Comparison of ENCODE assay signal across 1 cellular context in the genomic region with DNA sequence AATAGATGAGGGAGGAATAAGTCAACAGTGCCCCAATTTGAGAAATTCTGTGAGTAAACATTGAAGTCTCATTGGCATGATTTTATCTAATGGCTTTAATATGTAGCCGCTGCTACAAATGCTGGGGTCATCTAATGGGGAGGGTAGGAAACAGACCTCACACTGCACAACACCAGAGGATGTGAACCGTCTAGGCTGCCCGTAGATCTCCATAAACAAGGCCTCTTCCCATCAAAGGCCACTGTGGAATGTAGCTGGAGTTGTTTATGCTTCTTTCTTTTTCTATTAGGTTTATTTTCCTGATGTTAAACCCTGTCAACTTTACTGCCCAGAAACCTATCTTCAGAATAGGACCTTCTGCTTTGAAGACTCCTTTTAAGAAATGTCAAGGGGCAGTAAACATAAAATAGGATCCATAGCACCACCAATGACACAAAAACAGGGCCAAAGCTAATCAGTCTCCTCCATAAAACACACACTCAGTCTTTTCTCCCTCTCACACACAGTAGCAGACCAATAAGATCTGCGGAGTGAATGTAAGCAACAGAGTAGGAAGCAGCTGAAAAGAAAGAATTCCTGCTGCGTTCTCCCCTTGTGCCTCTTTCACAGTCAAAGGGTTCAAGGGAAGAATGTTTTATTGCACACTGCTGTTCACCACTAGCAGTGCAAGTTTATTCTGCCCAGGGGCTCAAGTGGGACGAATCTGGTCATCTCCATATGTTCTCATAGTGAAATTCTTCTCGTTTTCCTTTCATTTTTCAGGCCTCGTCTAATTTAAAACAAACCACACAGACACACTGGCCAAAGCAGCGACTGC.
TF ChIP-seq lines count a peak whose summit lies in the region.

No MANE protein-coding gene starts in this region.

TF ChIP-seq in GM23338, 12 proteins besides CTCF, POLR2A, EP300 and RAD21 (continued from another document):
- TF ChIP-seq, protein P1, sequence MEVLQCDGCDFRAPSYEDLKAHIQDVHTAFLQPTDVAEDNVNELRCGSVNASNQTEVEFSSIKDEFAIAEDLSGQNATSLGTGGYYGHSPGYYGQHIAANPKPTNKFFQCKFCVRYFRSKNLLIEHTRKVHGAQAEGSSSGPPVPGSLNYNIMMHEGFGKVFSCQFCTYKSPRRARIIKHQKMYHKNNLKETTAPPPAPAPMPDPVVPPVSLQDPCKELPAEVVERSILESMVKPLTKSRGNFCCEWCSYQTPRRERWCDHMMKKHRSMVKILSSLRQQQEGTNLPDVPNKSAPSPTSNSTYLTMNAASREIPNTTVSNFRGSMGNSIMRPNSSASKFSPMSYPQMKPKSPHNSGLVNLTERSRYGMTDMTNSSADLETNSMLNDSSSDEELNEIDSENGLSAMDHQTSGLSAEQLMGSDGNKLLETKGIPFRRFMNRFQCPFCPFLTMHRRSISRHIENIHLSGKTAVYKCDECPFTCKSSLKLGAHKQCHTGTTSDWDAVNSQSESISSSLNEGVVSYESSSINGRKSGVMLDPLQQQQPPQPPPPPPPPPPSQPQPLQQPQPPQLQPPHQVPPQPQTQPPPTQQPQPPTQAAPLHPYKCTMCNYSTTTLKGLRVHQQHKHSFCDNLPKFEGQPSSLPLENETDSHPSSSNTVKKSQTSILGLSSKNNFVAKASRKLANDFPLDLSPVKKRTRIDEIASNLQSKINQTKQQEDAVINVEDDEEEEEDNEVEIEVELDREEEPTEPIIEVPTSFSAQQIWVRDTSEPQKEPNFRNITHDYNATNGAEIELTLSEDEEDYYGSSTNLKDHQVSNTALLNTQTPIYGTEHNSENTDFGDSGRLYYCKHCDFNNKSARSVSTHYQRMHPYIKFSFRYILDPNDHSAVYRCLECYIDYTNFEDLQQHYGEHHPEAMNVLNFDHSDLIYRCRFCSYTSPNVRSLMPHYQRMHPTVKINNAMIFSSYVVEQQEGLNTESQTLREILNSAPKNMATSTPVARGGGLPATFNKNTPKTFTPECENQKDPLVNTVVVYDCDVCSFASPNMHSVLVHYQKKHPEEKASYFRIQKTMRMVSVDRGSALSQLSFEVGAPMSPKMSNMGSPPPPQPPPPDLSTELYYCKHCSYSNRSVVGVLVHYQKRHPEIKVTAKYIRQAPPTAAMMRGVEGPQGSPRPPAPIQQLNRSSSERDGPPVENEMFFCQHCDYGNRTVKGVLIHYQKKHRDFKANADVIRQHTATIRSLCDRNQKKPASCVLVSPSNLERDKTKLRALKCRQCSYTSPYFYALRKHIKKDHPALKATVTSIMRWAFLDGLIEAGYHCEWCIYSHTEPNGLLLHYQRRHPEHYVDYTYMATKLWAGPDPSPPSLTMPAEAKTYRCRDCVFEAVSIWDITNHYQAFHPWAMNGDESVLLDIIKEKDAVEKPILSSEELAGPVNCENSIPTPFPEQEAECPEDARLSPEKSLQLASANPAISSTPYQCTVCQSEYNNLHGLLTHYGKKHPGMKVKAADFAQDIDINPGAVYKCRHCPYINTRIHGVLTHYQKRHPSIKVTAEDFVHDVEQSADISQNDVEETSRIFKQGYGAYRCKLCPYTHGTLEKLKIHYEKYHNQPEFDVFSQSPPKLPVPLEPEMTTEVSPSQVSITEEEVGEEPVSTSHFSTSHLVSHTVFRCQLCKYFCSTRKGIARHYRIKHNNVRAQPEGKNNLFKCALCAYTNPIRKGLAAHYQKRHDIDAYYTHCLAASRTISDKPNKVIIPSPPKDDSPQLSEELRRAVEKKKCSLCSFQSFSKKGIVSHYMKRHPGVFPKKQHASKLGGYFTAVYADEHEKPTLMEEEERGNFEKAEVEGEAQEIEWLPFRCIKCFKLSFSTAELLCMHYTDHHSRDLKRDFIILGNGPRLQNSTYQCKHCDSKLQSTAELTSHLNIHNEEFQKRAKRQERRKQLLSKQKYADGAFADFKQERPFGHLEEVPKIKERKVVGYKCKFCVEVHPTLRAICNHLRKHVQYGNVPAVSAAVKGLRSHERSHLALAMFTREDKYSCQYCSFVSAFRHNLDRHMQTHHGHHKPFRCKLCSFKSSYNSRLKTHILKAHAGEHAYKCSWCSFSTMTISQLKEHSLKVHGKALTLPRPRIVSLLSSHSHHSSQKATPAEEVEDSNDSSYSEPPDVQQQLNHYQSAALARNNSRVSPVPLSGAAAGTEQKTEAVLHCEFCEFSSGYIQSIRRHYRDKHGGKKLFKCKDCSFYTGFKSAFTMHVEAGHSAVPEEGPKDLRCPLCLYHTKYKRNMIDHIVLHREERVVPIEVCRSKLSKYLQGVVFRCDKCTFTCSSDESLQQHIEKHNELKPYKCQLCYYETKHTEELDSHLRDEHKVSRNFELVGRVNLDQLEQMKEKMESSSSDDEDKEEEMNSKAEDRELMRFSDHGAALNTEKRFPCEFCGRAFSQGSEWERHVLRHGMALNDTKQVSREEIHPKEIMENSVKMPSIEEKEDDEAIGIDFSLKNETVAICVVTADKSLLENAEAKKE (CRISPR knock-in tag; IDR thresholded peaks at IDR 0.05): no peak
